ENCODE assay signal across 1 cellular context in genomic region chr16:22206013-22206846, GRCh38.
TF ChIP-seq lines count a peak whose summit lies in the region.

Gene EEF2K (plus strand): TSS chr16:22206278. CDS start chr16:22225730, 19,452 bp downstream.

TF ChIP-seq in HepG2, 621 proteins besides CTCF, POLR2A, EP300 and RAD21 (continued from another document and continues in another):
- TF ChIP-seq ARID4A (CRISPR knock-in tag; IDR thresholded peaks at IDR 0.05; ENCODE audit: borderline replicate concordance) (peak; percentile 95), NR3C1 (CRISPR knock-in tag; IDR thresholded peaks at IDR 0.05) (no peak), MED1 (CRISPR knock-in tag; IDR thresholded peaks at IDR 0.05) (peak; percentile 94), ZNF33A (CRISPR knock-in tag; IDR thresholded peaks at IDR 0.05; ENCODE audit: borderline replicate concordance) (no peak; the same call in 1 of the 2 replicates), SCMH1 (CRISPR knock-in tag; IDR thresholded peaks at IDR 0.05; ENCODE audit: borderline replicate concordance) (no peak), MZF1 (CRISPR knock-in tag; IDR thresholded peaks at IDR 0.05; ENCODE audit: borderline replicate concordance) (no peak), SAFB2 (CRISPR knock-in tag; IDR thresholded peaks at IDR 0.05; ENCODE audit: borderline replicate concordance, low read depth) (peak; percentile 99), ZIK1 (CRISPR knock-in tag; IDR thresholded peaks at IDR 0.05; ENCODE audit: borderline replicate concordance, low read depth) (peak; percentile 99), TFE3 (CRISPR knock-in tag; IDR thresholded peaks at IDR 0.05) (peak; percentile 93), SATB2 (CRISPR knock-in tag; IDR thresholded peaks at IDR 0.05) (peak; percentile 48; the same call in 1 of the 2 replicates), NCOA5 (CRISPR knock-in tag; IDR thresholded peaks at IDR 0.05) (no peak), ZNF382 (CRISPR knock-in tag; IDR thresholded peaks at IDR 0.05; ENCODE audit: borderline replicate concordance) (no peak), MBD4 (IDR thresholded peaks at IDR 0.05; ENCODE audit: borderline replicate concordance, low read length) (no peak), ZFYVE20 (CRISPR knock-in tag; IDR thresholded peaks at IDR 0.05; ENCODE audit: borderline replicate concordance, low read depth) (no peak), ZNF256 (CRISPR knock-in tag; conservative IDR thresholded peaks at IDR 0.05) (peak; percentile 83; the same call in 1 of the 2 replicates), KAT8 (CRISPR knock-in tag; IDR thresholded peaks at IDR 0.05) (peak; percentile 92), HHEX (CRISPR knock-in tag; IDR thresholded peaks at IDR 0.05) (0 out of 2 replicates have a peak, but pooled peaks have one; percentile 12), ZSCAN31 (CRISPR knock-in tag; IDR thresholded peaks at IDR 0.05; ENCODE audit: low read depth) (peak; percentile 99), RFX1 (IDR thresholded peaks at IDR 0.05) (no peak), ZNF317 (CRISPR knock-in tag; IDR thresholded peaks at IDR 0.05) (peak; percentile 83), ELF4 (CRISPR knock-in tag; IDR thresholded peaks at IDR 0.05; ENCODE audit: borderline replicate concordance) (no peak; the same call in none of the 2 replicates), MLLT10 (CRISPR knock-in tag; IDR thresholded peaks at IDR 0.05) (no peak), ZNF644 (CRISPR knock-in tag; IDR thresholded peaks at IDR 0.05; ENCODE audit: low read depth) (peak; percentile 88), FOXM1 (CRISPR knock-in tag; IDR thresholded peaks at IDR 0.05) (0 out of 2 replicates have a peak, but pooled peaks have one; percentile 37), FOXK2 (IDR thresholded peaks at IDR 0.05) (no peak), ZNF839 (CRISPR knock-in tag; IDR thresholded peaks at IDR 0.05; ENCODE audit: borderline replicate concordance) (peak; percentile 95; the same call in 1 of the 2 replicates), RBFOX2 (IDR thresholded peaks at IDR 0.05; ENCODE audit: low read depth, low read length) (peak; percentile 95), NKX3-1 (CRISPR knock-in tag; IDR thresholded peaks at IDR 0.05) (no peak; the same call in none of the 2 replicates), ZNF10 (CRISPR knock-in tag; IDR thresholded peaks at IDR 0.05; ENCODE audit: borderline replicate concordance, low read depth) (0 out of 2 replicates have a peak, but pooled peaks have one; percentile 89), ZNF678 (CRISPR knock-in tag; IDR thresholded peaks at IDR 0.05) (peak; percentile 41), U2AF2 (IDR thresholded peaks at IDR 0.05; ENCODE audit: low read depth, low read length) (0 out of 2 replicates have a peak, but pooled peaks have one; percentile 36), MAFG (CRISPR knock-in tag; IDR thresholded peaks at IDR 0.05) (no peak), FUBP1 (CRISPR knock-in tag; IDR thresholded peaks at IDR 0.05; ENCODE audit: borderline replicate concordance) (peak; percentile 87; the same call in 1 of the 2 replicates), MAZ (IDR thresholded peaks at IDR 0.05; ENCODE audit: borderline replicate concordance, low read depth, low read length) (peak; percentile 94), MAZ (CRISPR knock-in tag; IDR thresholded peaks at IDR 0.05; ENCODE audit: low read depth) (peak; percentile 100), CEBPZ (IDR thresholded peaks at IDR 0.05; ENCODE audit: low read length) (no peak), MXI1 (IDR thresholded peaks at IDR 0.05; ENCODE audit: borderline replicate concordance, low read depth, low read length) (peak; percentile 99), ZFX (CRISPR knock-in tag; IDR thresholded peaks at IDR 0.05; ENCODE audit: low read depth) (peak; percentile 93), ZSCAN25 (CRISPR knock-in tag; IDR thresholded peaks at IDR 0.05) (peak; percentile 96), TRIM22 (IDR thresholded peaks at IDR 0.05) (no peak), ZFP41 (CRISPR knock-in tag; IDR thresholded peaks at IDR 0.05; ENCODE audit: borderline replicate concordance) (peak; percentile 95), E2F2 (CRISPR knock-in tag; IDR thresholded peaks at IDR 0.05; ENCODE audit: borderline replicate concordance) (peak; percentile 90; the same call in 1 of the 2 replicates), CHD4 (IDR thresholded peaks at IDR 0.05; ENCODE audit: borderline replicate concordance, low read length) (no peak), FOSL2 (CRISPR knock-in tag; IDR thresholded peaks at IDR 0.05) (peak; percentile 71), ZNF788 (CRISPR knock-in tag; IDR thresholded peaks at IDR 0.05; ENCODE audit: borderline replicate concordance) (peak; percentile 98; the same call in 1 of the 2 replicates), ZBTB39 (CRISPR knock-in tag; IDR thresholded peaks at IDR 0.05) (0 out of 2 replicates have a peak, but pooled peaks have one; percentile 83), NAIF1 (CRISPR knock-in tag; IDR thresholded peaks at IDR 0.05; ENCODE audit: borderline replicate concordance) (peak; percentile 30; the same call in 1 of the 2 replicates), ZFY (CRISPR knock-in tag; IDR thresholded peaks at IDR 0.05) (peak; percentile 84), ZNF619 (CRISPR knock-in tag; IDR thresholded peaks at IDR 0.05) (peak; percentile 90), ZBTB2 (CRISPR knock-in tag; IDR thresholded peaks at IDR 0.05; ENCODE audit: low read depth) (no peak; the same call in 1 of the 2 replicates)
